Comparison of ENCODE assay signal across 8 cellular contexts in genomic region chr20:62793757-62794006, GRCh38. TPM values are rescaled to one million over a fixed set of nuclear protein-coding genes. Genes with fewer than 3 reads are reported as not detected.
A peak's percentile ranks its signal among the peaks of the same experiment; 100 is the strongest.
DNase-seq lines count a peak whose midpoint lies in the region; ATAC-seq and TF ChIP-seq lines count a peak whose summit lies in the region.

No MANE protein-coding gene starts in this region.

- no peaks in the 10 kb centered on the region for H3K27me3 Mint-ChIP-seq in activated CD4-positive, alpha-beta T cell treated with anti-CD3 and anti-CD28 coated beads for 36 hours
- H3K27me3 Mint-ChIP-seq in activated T-helper 2 cell treated with anti-CD3 and anti-CD28 coated beads, Interferon-gamma antibody, Interleukin-2, Interleukin-4, amounts not matched to agents 10 μg/mL and 5 μg/mL and 100 μg/mL, durations not matched to agents 14 hours and 24 hours and 36 hours (ENCODE audit: low read depth), result no peaks in the 10 kb centered on the region

- intact Hi-C loops in activated CD4-positive, alpha-beta T cell treated with anti-CD3 and anti-CD28 coated beads for 36 hours (cut with DNase I, micrococcal nuclease), result loop anchor here (1.0 to 10.0 kb wide), 23 partner anchors 11 to 1269 kb away; partner anchors contain the start of genes ADRM1 (in 2 of the 2), RPS21 (in 2 of the 2), CABLES2 (in 1 of the 2) and DIDO1 (in 1 of the 2)
- intact Hi-C loops in activated T-helper 2 cell treated with anti-CD3 and anti-CD28 coated beads, Interferon-gamma antibody, Interleukin-2, Interleukin-4, amounts not matched to agents 10 μg/mL and 5 μg/mL and 100 μg/mL, durations not matched to agents 14 hours and 24 hours and 36 hours (cut with micrococcal nuclease), result loop anchor here (1.0 to 5.0 kb wide), 6 partner anchors 11 to 491 kb away; partner anchors contain the start of genes ADRM1, CABLES2, OGFR and SLCO4A1
- intact Hi-C loops in testis (cut with DNase I; ENCODE audit: low total_unique reads), result no loop called here

- no peak for DNase-seq in activated CD4-positive, alpha-beta T cell treated with anti-CD3 and anti-CD28 coated beads for 36 hours
- no peak for DNase-seq in activated CD4-positive, alpha-beta T cell treated with anti-CD3 and anti-CD28 coated beads, Interleukin-2, amount 50 U/mL, for 1 hour
- DNase-seq in activated T-helper 2 cell treated with anti-CD3 and anti-CD28 coated beads, Interferon-gamma antibody, Interleukin-2, Interleukin-4, amounts not matched to agents 10 μg/mL and 5 μg/mL and 100 μg/mL, durations not matched to agents 14 hours and 24 hours and 36 hours (ENCODE audit: low spot score), result no peak
- no peak for DNase-seq in testis
- no peak for DNase-seq in GM13977 (ENCODE audit: low spot score)
- no peak for DNase-seq in activated CD4-positive, alpha-beta T cell treated with anti-CD3 and anti-CD28 coated beads for 4 hours

- H3K27me3 ChIP-seq in layer of hippocampus (ENCODE audit: control insufficient read depth, insufficient read depth, low read length), result no peaks in the 10 kb centered on the region
- no peaks in the 10 kb centered on the region for H3K27me3 ChIP-seq in testis

- peak overlapping the region; percentile 94 for H3K27ac ChIP-seq in layer of hippocampus (ENCODE audit: low read depth, low read length)
- peak overlapping the region; percentile 74 to 87 for H3K27ac ChIP-seq in testis

- H3K4me1 Mint-ChIP-seq in activated CD4-positive, alpha-beta T cell treated with anti-CD3 and anti-CD28 coated beads for 36 hours, result peaks cover 31% of the 10 kb centered on the region
- peaks cover 28% of the 10 kb centered on the region for H3K4me1 Mint-ChIP-seq in activated T-helper 2 cell treated with anti-CD3 and anti-CD28 coated beads, Interferon-gamma antibody, Interleukin-2, Interleukin-4, amounts not matched to agents 10 μg/mL and 5 μg/mL and 100 μg/mL, durations not matched to agents 14 hours and 24 hours and 36 hours (ENCODE audit: low read depth)

- H3K27ac Mint-ChIP-seq in activated CD4-positive, alpha-beta T cell treated with anti-CD3 and anti-CD28 coated beads for 36 hours, result peak overlapping the region; percentile 85
- peak overlapping the region; percentile 78 for H3K27ac Mint-ChIP-seq in activated T-helper 2 cell treated with anti-CD3 and anti-CD28 coated beads, Interferon-gamma antibody, Interleukin-2, Interleukin-4, amounts not matched to agents 10 μg/mL and 5 μg/mL and 100 μg/mL, durations not matched to agents 14 hours and 24 hours and 36 hours

- H3K4me3 Mint-ChIP-seq in activated CD4-positive, alpha-beta T cell treated with anti-CD3 and anti-CD28 coated beads for 36 hours, result peak overlapping the region; percentile 80
- H3K4me3 Mint-ChIP-seq in activated T-helper 2 cell treated with anti-CD3 and anti-CD28 coated beads, Interferon-gamma antibody, Interleukin-2, Interleukin-4, amounts not matched to agents 10 μg/mL and 5 μg/mL and 100 μg/mL, durations not matched to agents 14 hours and 24 hours and 36 hours (ENCODE audit: low read depth), result peak overlapping the region; percentile 45

- ATAC-seq in activated CD4-positive, alpha-beta T cell treated with anti-CD3 and anti-CD28 coated beads for 36 hours, result no peak
- no peak for ATAC-seq in HG02840 (IDR thresholded peaks at IDR 0.05; ENCODE audit: low FRiP score, unreplicated experiment)

- TF ChIP-seq POLR2A in testis (IDR thresholded peaks at IDR 0.05), result no peak

- no peaks in the 10 kb centered on the region for H3K9me3 ChIP-seq in testis

- no peaks in the 10 kb centered on the region for H3K9me3 Mint-ChIP-seq in activated CD4-positive, alpha-beta T cell treated with anti-CD3 and anti-CD28 coated beads for 36 hours (ENCODE audit: low read depth)
- H3K9me3 Mint-ChIP-seq in activated T-helper 2 cell treated with anti-CD3 and anti-CD28 coated beads, Interferon-gamma antibody, Interleukin-2, Interleukin-4, amounts not matched to agents 10 μg/mL and 5 μg/mL and 100 μg/mL, durations not matched to agents 14 hours and 24 hours and 36 hours, result no peaks in the 10 kb centered on the region

- peak overlapping the region; percentile 69 to 84 for H3K4me3 ChIP-seq in testis

- H3K36me3 ChIP-seq in testis (ENCODE audit: low read depth, missing control alignments), result no peaks in the 10 kb centered on the region

- peaks cover 16% of the 10 kb centered on the region for H3K4me1 ChIP-seq in testis

- in situ Hi-C loops in GM13977 (cut with MboI; ENCODE audit: low pct_unique_long_range_greater_than_20kb, low sequenced_read_pairs, unreplicated experiment), result no loop called here

- POLR2A ChIA-PET in activated CD4-positive, alpha-beta T cell treated with anti-CD3 and anti-CD28 coated beads for 36 hours (lab: Charles Lee), result interaction anchor here (1.8 kb wide), 1 partner anchor 151 kb away, joined by 4 read pairs; the partner anchor contains the start of gene SLCO4A1

- CTCF ChIA-PET in activated CD4-positive, alpha-beta T cell treated with anti-CD3 and anti-CD28 coated beads for 36 hours (lab: Charles Lee), result interaction anchor here (0.9 to 1.5 kb wide), 6 partner anchors 8 to 299 kb away, joined by 3 to 5 read pairs (median 4); no protein-coding TSS in a partner anchor

- 55% methylated on average over 3 of the region's 7 CpGs; no CpG with 5 or more reads in 1 of the 2 donors for WGBS in testis, 2 donors

- H3K36me3 Mint-ChIP-seq in activated CD4-positive, alpha-beta T cell treated with anti-CD3 and anti-CD28 coated beads for 36 hours (ENCODE audit: low read depth), result peaks cover 7% of the 10 kb centered on the region
- peaks cover 13% of the 10 kb centered on the region for H3K36me3 Mint-ChIP-seq in activated T-helper 2 cell treated with anti-CD3 and anti-CD28 coated beads, Interferon-gamma antibody, Interleukin-2, Interleukin-4, amounts not matched to agents 10 μg/mL and 5 μg/mL and 100 μg/mL, durations not matched to agents 14 hours and 24 hours and 36 hours (ENCODE audit: low read depth)

- TF ChIP-seq CTCF in testis (IDR thresholded peaks at IDR 0.05) (no peak), GM13977 (IDR thresholded peaks at IDR 0.05; ENCODE audit: extremely low read depth, insufficient read depth, missing control alignments) (no peak)

RNA-seq across cellular contexts. Expression of gene MRGBP, which starts 2.6 kb away (rescaled TPM):
- total RNA-seq in activated CD4-positive, alpha-beta T cell treated with anti-CD3 and anti-CD28 coated beads for 36 hours, result 10 to 100 TPM; 14.5 to 15.0 TPM
- 17.9 and 18.2 TPM in 2 replicates for total RNA-seq in activated T-helper 2 cell treated with anti-CD3 and anti-CD28 coated beads, Interferon-gamma antibody, Interleukin-2, Interleukin-4, amounts not matched to agents 10 μg/mL and 5 μg/mL and 100 μg/mL, durations not matched to agents 14 hours and 24 hours and 36 hours
- 10 to 100 TPM; 52.5 to 56.7 TPM for total RNA-seq in testis
- polyA plus RNA-seq in testis (ENCODE audit: insufficient read depth, low read depth, low replicate concordance), result 98.3 TPM

RNA-seq across cellular contexts. Expression of gene OGFR, which starts 11.0 kb away (rescaled TPM):
- 10 to 100 TPM; 43.8 to 44.7 TPM for total RNA-seq in activated CD4-positive, alpha-beta T cell treated with anti-CD3 and anti-CD28 coated beads for 36 hours
- 54.3 and 55.7 TPM in 2 replicates for total RNA-seq in activated T-helper 2 cell treated with anti-CD3 and anti-CD28 coated beads, Interferon-gamma antibody, Interleukin-2, Interleukin-4, amounts not matched to agents 10 μg/mL and 5 μg/mL and 100 μg/mL, durations not matched to agents 14 hours and 24 hours and 36 hours
- total RNA-seq in testis, result 10 to 100 TPM; 46.6 to 57.0 TPM
- polyA plus RNA-seq in testis (ENCODE audit: insufficient read depth, low read depth, low replicate concordance), result 23.7 TPM

RNA-seq across cellular contexts. Expression of gene COL9A3, which starts 23.2 kb away (rescaled TPM):
- total RNA-seq in activated CD4-positive, alpha-beta T cell treated with anti-CD3 and anti-CD28 coated beads for 36 hours, result not detected
- total RNA-seq in activated T-helper 2 cell treated with anti-CD3 and anti-CD28 coated beads, Interferon-gamma antibody, Interleukin-2, Interleukin-4, amounts not matched to agents 10 μg/mL and 5 μg/mL and 100 μg/mL, durations not matched to agents 14 hours and 24 hours and 36 hours, result 0.27 and 0.32 TPM in 2 replicates
- total RNA-seq in testis, result 10 to 100 TPM; 19.1 to 50.6 TPM
- 21.3 TPM for polyA plus RNA-seq in testis (ENCODE audit: insufficient read depth, low read depth, low replicate concordance)

Comparison
In these comparisons a context has a peak if more than half of its experiments do, and no peak if none do; other contexts are left out.
1. RNA of gene COL9A3, which starts 23.2 kb away (total RNA-seq): 19.1 to 50.6 TPM in testis; 0.27 to 0.32 TPM in activated T-helper 2 cell treated with anti-CD3 and anti-CD28 coated beads, Interferon-gamma antibody, Interleukin-2, Interleukin-4, amounts not matched to agents 10 μg/mL and 5 μg/mL and 100 μg/mL, durations not matched to agents 14 hours and 24 hours and 36 hours and not detected in activated CD4-positive, alpha-beta T cell treated with anti-CD3 and anti-CD28 coated beads for 36 hours; every median in the first group is over 10 times any median in the second.